Comparison of ENCODE assay signal across 7 cellular contexts in the genomic region with DNA sequence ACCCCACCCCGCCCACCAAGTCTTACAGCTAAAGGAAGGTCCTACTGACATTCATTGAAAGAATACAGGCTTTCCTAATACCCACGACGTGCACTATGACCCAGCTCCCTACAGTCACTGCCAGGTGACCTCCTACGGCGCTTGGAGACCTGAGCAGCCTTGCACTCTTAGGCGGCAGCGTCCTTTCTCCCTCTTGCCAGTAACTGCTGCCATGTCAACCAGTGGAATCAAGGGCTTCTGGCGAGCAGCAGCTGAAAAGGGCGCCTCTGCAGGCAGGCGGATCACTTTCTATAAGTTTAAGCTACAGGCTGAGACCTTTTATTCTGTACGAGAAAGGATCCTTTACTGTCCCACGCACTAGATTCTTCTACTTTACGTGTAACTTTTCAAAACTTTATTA. TPM values are rescaled to one million over a fixed set of nuclear protein-coding genes. Genes with fewer than 3 reads are reported as not detected.
DNase-seq lines count a peak whose midpoint lies in the region; ATAC-seq and TF ChIP-seq lines count a peak whose summit lies in the region.

No MANE protein-coding gene starts in this region.

- peak overlapping the region; percentile 74 to 82 (median 79) for H3K4me3 Mint-ChIP-seq in immature natural killer cell

- peak overlapping the region; percentile 78 for H3K27ac ChIP-seq in smooth muscle cell (ENCODE audit: low read depth)

- H3K27me3 ChIP-seq in smooth muscle cell (ENCODE audit: low read depth): no peaks in the 10 kb centered on the region

- WGBS in smooth muscle cell (ENCODE audit: low lambda C conversion rate): 11% methylated on average over 13 of the region's 13 CpGs

- no peaks in the 10 kb centered on the region for H3K36me3 Mint-ChIP-seq in immature natural killer cell

- peaks cover 25 to 38% of the 10 kb centered on the region in 2 donors for H3K4me1 Mint-ChIP-seq in immature natural killer cell

- H2AFZ ChIP-seq in smooth muscle cell (ENCODE audit: low read depth): no peak overlapping the region

- H3K27ac Mint-ChIP-seq in immature natural killer cell: no peak overlapping the region

- peaks cover 48% of the 10 kb centered on the region for H4K20me1 ChIP-seq in smooth muscle cell (ENCODE audit: low read depth)

- H3K36me3 ChIP-seq in smooth muscle cell (ENCODE audit: low read depth): no peaks in the 10 kb centered on the region

- H3F3A ChIP-seq in smooth muscle cell (ENCODE audit: low read depth): peaks cover 37% of the 10 kb centered on the region

- H3K79me2 ChIP-seq in smooth muscle cell (ENCODE audit: low read depth): peaks cover 45% of the 10 kb centered on the region

- peak overlapping the region; percentile 49 for H3K9ac ChIP-seq in smooth muscle cell (ENCODE audit: low read depth)

- TF ChIP-seq CTCF in GM12865 (IDR thresholded peaks at IDR 0.05; ENCODE audit: insufficient read depth, low read depth, low read length, missing control alignments): peak; percentile 59
- TF ChIP-seq CTCF in astrocyte of the cerebellum (IDR thresholded peaks at IDR 0.05; ENCODE audit: low read depth, low read length, missing control alignments): peak; percentile 25
- peak; percentile 36 for TF ChIP-seq CTCF in smooth muscle cell (IDR thresholded peaks at IDR 0.05; ENCODE audit: borderline replicate concordance, insufficient read depth, poor library complexity, severe bottlenecking)

- DNase-seq in GM12865 (ENCODE audit: low read depth) (peak; percentile 75), NAMALWA (ENCODE audit: low spot score) (peak; percentile 19), astrocyte of the cerebellum (ENCODE audit: low read depth) (no peak), immature natural killer cell (no peak), smooth muscle cell (lab: John Stamatoyannopoulos, UW; ENCODE audit: unreplicated experiment) (no peak), superior temporal gyrus (ENCODE audit: extremely low spot score) (no peak)

- H3K27me3 Mint-ChIP-seq in immature natural killer cell (ENCODE audit: low read depth in 3 of 3): peaks cover 7 to 36% (median 21%) of the 10 kb centered on the region in 3 donors

- H3K4me3 ChIP-seq in GM12865 (ENCODE audit: low read depth, low read length): peak overlapping the region; percentile 81
- peak overlapping the region; percentile 64 for H3K4me3 ChIP-seq in astrocyte of the cerebellum (ENCODE audit: low read depth, low read length)
- peak overlapping the region; percentile 75 for H3K4me3 ChIP-seq in smooth muscle cell

- in situ Hi-C loops in astrocyte of the cerebellum (cut with HindIII; ENCODE audit: low sequenced_read_pairs): no loop called here

- no peaks in the 10 kb centered on the region for H3K9me3 ChIP-seq in smooth muscle cell (replicated peaks; ENCODE audit: low read depth)

- H3K4me2 ChIP-seq in smooth muscle cell: peak overlapping the region; percentile 87

- no peak for ATAC-seq in HG02798 (IDR thresholded peaks at IDR 0.05; ENCODE audit: poor library complexity, unreplicated experiment)

- peaks cover 12% of the 10 kb centered on the region for H3K4me1 ChIP-seq in smooth muscle cell (ENCODE audit: low read depth)

- H3K9me3 Mint-ChIP-seq in immature natural killer cell: no peaks in the 10 kb centered on the region

RNA-seq across cellular contexts. Expression of a gene that starts 2.0 kb away (rescaled TPM):
- polyA plus RNA-seq in immature natural killer cell (1 to 10 TPM in 1 of 3 donors, under 1 TPM in 2; 0.31 to 1.1 (median 0.47) TPM), smooth muscle cell (42.5 and 48.5 TPM in 2 replicates)
- 311 and 363 TPM in 2 replicates for total RNA-seq in smooth muscle cell

Comparison
In these comparisons a context has a peak if more than half of its experiments do, and no peak if none do; other contexts are left out.
1. DNase-seq: peak in GM12865 (single experiment) and NAMALWA (single experiment); none in astrocyte of the cerebellum (single experiment), immature natural killer cell (0 of 3), smooth muscle cell (single experiment) and superior temporal gyrus (single experiment).
2. RNA of a gene that starts 2.0 kb away (polyA plus RNA-seq): 42.5 to 48.5 TPM in smooth muscle cell; 0.31 to 1.1 TPM in immature natural killer cell; every median in the first group is over 10 times any median in the second.
3. Peak in every context shown above with its lines, with median percentiles within 50 percentile points of each other: H3K4me3 ChIP-seq and CTCF ChIP-seq.